8 cellular contexts compared by ENCODE assay signal in the genomic region with DNA sequence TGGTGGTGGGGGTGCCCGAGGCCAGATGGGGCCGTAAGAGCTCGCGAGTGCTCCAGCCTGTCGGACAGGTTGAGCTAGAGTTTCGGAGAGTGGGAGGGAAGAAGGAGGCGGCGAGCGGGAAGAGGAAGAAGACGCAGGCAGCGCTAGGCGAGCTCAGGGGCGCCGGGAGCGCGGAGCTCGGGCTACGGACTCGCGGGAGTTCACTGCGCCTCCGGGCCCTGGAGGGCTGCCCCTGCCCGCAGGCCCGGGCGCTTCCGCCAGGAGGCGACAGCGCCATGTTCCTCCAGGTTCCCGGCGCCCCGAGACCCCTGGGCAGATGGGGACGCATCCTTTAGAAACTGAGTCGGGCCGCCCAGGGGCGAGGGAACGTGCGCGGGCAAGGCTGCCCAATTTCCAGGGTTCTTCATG. TPM values are rescaled to one million over a fixed set of nuclear protein-coding genes. Genes with fewer than 3 reads are reported as not detected.
DNase-seq lines count a peak whose midpoint lies in the region; ATAC-seq and TF ChIP-seq lines count a peak whose summit lies in the region.

No MANE protein-coding gene starts in this region.

- H3K36me3 ChIP-seq in Peyer's patch (no peaks in the 10 kb centered on the region), neural cell (ENCODE audit: insufficient read depth, low read length) (no peaks in the 10 kb centered on the region)

- no peaks in the 10 kb centered on the region for H3K36me3 Mint-ChIP-seq in activated T-cell treated with anti-CD3 and anti-CD28 coated beads, Interleukin-2, amount 50 U/mL, for 24 hours (ENCODE audit: low read depth)
- H3K36me3 Mint-ChIP-seq in T-cell = no peaks in the 10 kb centered on the region

- peak overlapping the region; percentile 27 for H3K4me2 ChIP-seq in neural cell (ENCODE audit: low read length)

- TF ChIP-seq CTCF in Peyer's patch (IDR thresholded peaks at IDR 0.05) = peak in 3 of 6 experiments; percentile 16 to 17 (median 16)
- TF ChIP-seq CTCF in epithelial cell of proximal tubule (conservative IDR thresholded peaks at IDR 0.05; ENCODE audit: low read depth, low read length) = peak; percentile 51
- TF ChIP-seq CTCF in neural cell (IDR thresholded peaks at IDR 0.05; ENCODE audit: poor library complexity, severe bottlenecking) = peak; percentile 62

- no peaks in the 10 kb centered on the region for H3K79me2 ChIP-seq in neural cell (replicated peaks; ENCODE audit: insufficient read depth, low read length)

- ATAC-seq in GM18873 (IDR thresholded peaks at IDR 0.05; ENCODE audit: low FRiP score, unreplicated experiment) = no peak
- ATAC-seq in HG03442 (IDR thresholded peaks at IDR 0.05; ENCODE audit: unreplicated experiment) = no peak
- ATAC-seq in T-cell (replicated peaks in 1 of 4) = no peak

- no peaks in the 10 kb centered on the region for H3F3A ChIP-seq in neural cell (ENCODE audit: insufficient read depth, low read length, poor library complexity, severe bottlenecking)

- no peaks in the 10 kb centered on the region for H4K20me1 ChIP-seq in neural cell (ENCODE audit: insufficient read depth)

- H3K4me3 ChIP-seq in Peyer's patch (peak overlapping the region in 3 of 4 donors; percentile 20 to 44 (median 43)), epithelial cell of proximal tubule (ENCODE audit: low read depth, low read length) (peak overlapping the region; percentile 50), neural cell (ENCODE audit: low read length) (peak overlapping the region; percentile 65)

- H3K27me3 Mint-ChIP-seq in activated T-cell treated with anti-CD3 and anti-CD28 coated beads, Interleukin-2, amount 50 U/mL, for 24 hours = peaks cover 87% of the 10 kb centered on the region
- peaks cover 32 to 73% of the 10 kb centered on the region in 2 donors for H3K27me3 Mint-ChIP-seq in T-cell

- peaks cover 0 to 51% of the 10 kb centered on the region in 2 donors for H3K27me3 ChIP-seq in Peyer's patch
- peaks cover 100% of the 10 kb centered on the region for H3K27me3 ChIP-seq in neural cell (ENCODE audit: insufficient read depth, low read depth, low read length)

- no peak overlapping the region for H3K27ac ChIP-seq in Peyer's patch
- no peak overlapping the region for H3K27ac ChIP-seq in neural cell (ENCODE audit: low read length)

- no peak overlapping the region for H2AFZ ChIP-seq in neural cell (ENCODE audit: low read depth, low read length)

- H3K27ac Mint-ChIP-seq in activated T-cell treated with anti-CD3 and anti-CD28 coated beads, Interleukin-2, amount 50 U/mL, for 24 hours = no peak overlapping the region
- H3K27ac Mint-ChIP-seq in T-cell = no peak overlapping the region

- TF ChIP-seq EP300 in neural cell (conservative IDR thresholded peaks at IDR 0.05; ENCODE audit: poor library complexity, severe bottlenecking) = no peak

- no peaks in the 10 kb centered on the region for H3K9me2 ChIP-seq in neural cell (ENCODE audit: insufficient read depth, low read length)

- no peaks in the 10 kb centered on the region for H3K9me3 Mint-ChIP-seq in activated T-cell treated with anti-CD3 and anti-CD28 coated beads, Interleukin-2, amount 50 U/mL, for 24 hours
- no peaks in the 10 kb centered on the region for H3K9me3 Mint-ChIP-seq in T-cell

- no peak for TF ChIP-seq POLR2A in Peyer's patch (IDR thresholded peaks at IDR 0.05)

- CTCF ChIA-PET in T-cell (lab: Charles Lee) = no interaction called here

- H3K4me3 Mint-ChIP-seq in activated T-cell treated with anti-CD3 and anti-CD28 coated beads, Interleukin-2, amount 50 U/mL, for 24 hours = no peak overlapping the region
- peak overlapping the region in 1 of 3 donors; percentile 55 for H3K4me3 Mint-ChIP-seq in T-cell

- POLR2A ChIA-PET in T-cell (lab: Charles Lee) = no interaction called here

- DNase-seq in activated T-cell treated with anti-CD3 and anti-CD28 coated beads, Interleukin-2, amount 50 U/mL, for 24 hours = peak; percentile 30
- no peak for DNase-seq in activated T-cell treated with anti-CD3 and anti-CD28 coated beads, Interleukin-2, amount 50 U/mL, for 1 hour
- DNase-seq in Peyer's patch (no peak), epithelial cell of proximal tubule (ENCODE audit: low read depth) (no peak), T-cell (no peak)

- no peak overlapping the region for H3K9ac ChIP-seq in neural cell (ENCODE audit: low read length)

- H3K9me3 ChIP-seq in Peyer's patch = peaks cover 0 to 7% (median 0%) of the 10 kb centered on the region in 4 donors
- H3K9me3 ChIP-seq in neural cell (ENCODE audit: low read length) = no peaks in the 10 kb centered on the region

- peak; percentile 48 for TF ChIP-seq RAD21 in neural cell (conservative IDR thresholded peaks at IDR 0.05)

- H3K4me1 Mint-ChIP-seq in activated T-cell treated with anti-CD3 and anti-CD28 coated beads, Interleukin-2, amount 50 U/mL, for 24 hours (ENCODE audit: low read depth) = peaks cover 19% of the 10 kb centered on the region
- peaks cover 11 to 17% (median 13%) of the 10 kb centered on the region in 3 donors for H3K4me1 Mint-ChIP-seq in T-cell

- peaks cover 0 to 38% (median 5%) of the 10 kb centered on the region in 4 donors for H3K4me1 ChIP-seq in Peyer's patch

TF ChIP-seq in neural cell, 6 proteins besides CTCF, POLR2A, EP300 and RAD21:
- peak; percentile 60 for TF ChIP-seq SMC3 (conservative IDR thresholded peaks at IDR 0.05; ENCODE audit: poor library complexity)
- TF ChIP-seq POLR2AphosphoS5 (IDR thresholded peaks at IDR 0.05) = no peak
- peak; percentile 90 for TF ChIP-seq EZH2 (IDR thresholded peaks at IDR 0.05; ENCODE audit: borderline replicate concordance, insufficient read depth, low read length, poor library complexity, severe bottlenecking)

RNA-seq across cellular contexts. Expression of a gene that starts 1.0 kb away (rescaled TPM):
- total RNA-seq in Peyer's patch (not detected), epithelial cell of proximal tubule (0.23 and 0.94 TPM in 2 replicates), T-cell (under 1 TPM in 2 of 5 donors, not detected in 3; 0.16 TPM)
- polyA plus RNA-seq in neural cell = not detected in 2 replicates
- polyA minus RNA-seq in neural cell = not detected in 2 replicates
